ENCODE assay signal across 9 cellular contexts in the genomic region with DNA sequence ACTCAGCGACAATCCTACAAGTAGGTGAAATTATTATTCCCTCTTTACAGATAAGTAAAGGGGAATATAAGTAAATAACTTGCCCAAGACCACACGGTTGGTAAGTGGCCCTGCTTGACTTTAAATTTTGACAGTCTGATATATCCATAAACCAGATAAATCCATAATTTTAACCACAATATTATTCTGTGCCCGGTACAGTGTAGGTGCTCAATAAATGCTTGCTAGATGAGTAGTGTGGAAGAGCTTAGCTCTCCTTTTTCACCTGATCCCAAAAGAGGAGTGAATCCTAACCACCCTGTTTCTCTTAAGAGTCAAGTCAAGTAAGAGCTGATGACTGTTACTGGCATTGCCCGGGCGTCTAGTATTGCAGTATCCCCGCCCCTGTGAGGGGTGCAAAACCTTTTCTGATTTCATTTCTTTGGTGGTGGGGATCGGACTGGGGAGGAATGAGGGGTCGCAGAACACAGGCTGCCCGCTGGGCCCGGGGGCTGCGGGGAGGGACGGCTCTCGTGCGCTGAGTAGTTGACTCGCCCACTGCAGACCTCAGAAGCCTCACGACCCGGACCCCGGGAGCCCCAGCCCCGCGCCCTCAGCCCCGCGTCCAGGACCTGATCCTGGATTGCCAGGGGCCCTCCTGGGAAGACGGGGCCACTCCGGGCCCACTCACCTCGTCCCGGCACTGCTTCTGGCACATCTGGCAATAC. TPM values are rescaled to one million over a fixed set of nuclear protein-coding genes. Genes with fewer than 3 reads are reported as not detected.
DNase-seq lines count a peak whose midpoint lies in the region; ATAC-seq, FAIRE-seq and TF ChIP-seq lines count a peak whose summit lies in the region.
"Had no signal": no experiment of that assay in that cellular context is flagged by ENCODE, and none has a peak within 500 bp of the region (broad histone marks: within the 10 kb centered on the region; RNA-seq: fewer than 3 reads in every experiment).

No MANE protein-coding gene starts in this region.

- H3K27me3 ChIP-seq in A673 (replicated peaks; ENCODE audit: insufficient read depth, low read depth, low read length, poor library complexity), result no peaks in the 10 kb centered on the region
- H3K27me3 ChIP-seq in adipocyte (replicated peaks; ENCODE audit: control insufficient read depth, insufficient read depth, low read length), result no peaks in the 10 kb centered on the region
- H3K27me3 ChIP-seq in thymus (ENCODE audit: control insufficient read depth, insufficient read depth), result no peaks in the 10 kb centered on the region

- POLR2A ChIA-PET in A673 (lab: Charles Lee; ENCODE audit: low non-redundant PET), result interaction anchor here (1.1 kb wide), 1 partner anchor 31 kb away, joined by 4 read pairs; a partner anchor contains a TSS

- no peak overlapping the region for H3K27ac Mint-ChIP-seq in activated naive CD8-positive, alpha-beta T cell treated with anti-CD3 and anti-CD28 coated beads, Interleukin-2, amount 50 U/mL, for 24 hours
- H3K27ac Mint-ChIP-seq: nephron had no signal

- TSS peak; percentile 53 for BruUV-seq in A673 (replicated peaks; lab: Mats Ljungman, UMichigan)

- H3K4me3 ChIP-seq in A673 (ENCODE audit: low read depth, low read length, poor library complexity, severe bottlenecking) (peak overlapping the region; percentile 82), adipocyte (ENCODE audit: low read length) (peak overlapping the region; percentile 91), kidney (ENCODE audit: low read length in 2 of 2) (peak overlapping the region; percentile 95 to 98), thymus (ENCODE audit: low read length) (peak overlapping the region; percentile 77)

- no peaks in the 10 kb centered on the region for H3K9me3 Mint-ChIP-seq in activated naive CD8-positive, alpha-beta T cell treated with anti-CD3 and anti-CD28 coated beads, Interleukin-2, amount 50 U/mL, for 24 hours
- H3K9me3 Mint-ChIP-seq: nephron had no signal

- H3K4me1 ChIP-seq in A673 (ENCODE audit: insufficient read depth, low read length, poor library complexity, severe bottlenecking) (peaks cover 14% of the 10 kb centered on the region), adipocyte (ENCODE audit: control insufficient read depth, insufficient read depth, low read length) (peaks cover 27% of the 10 kb centered on the region), kidney (ENCODE audit: control insufficient read depth in 1 of 2, insufficient read depth in 1 of 2, low read depth in 1 of 2, low read length in 2 of 2) (peaks cover 5 to 15% of the 10 kb centered on the region in 2 donors), thymus (ENCODE audit: control insufficient read depth, insufficient read depth, low read length) (peaks cover 10% of the 10 kb centered on the region)

- FAIRE-seq in kidney (lab: Jason Lieb, UNC), result no peak

- peaks cover 19% of the 10 kb centered on the region for H3K36me3 Mint-ChIP-seq in activated naive CD8-positive, alpha-beta T cell treated with anti-CD3 and anti-CD28 coated beads, Interleukin-2, amount 50 U/mL, for 24 hours (ENCODE audit: low read depth)

- peaks cover 48% of the 10 kb centered on the region for H3K4me1 Mint-ChIP-seq in activated naive CD8-positive, alpha-beta T cell treated with anti-CD3 and anti-CD28 coated beads, Interleukin-2, amount 50 U/mL, for 24 hours

- ATAC-seq in GM19025 (IDR thresholded peaks at IDR 0.05; ENCODE audit: low read depth, unreplicated experiment), result peak; percentile 6
- ATAC-seq in HG03175 (IDR thresholded peaks at IDR 0.05; ENCODE audit: unreplicated experiment), result peak; percentile 11
- no peak for ATAC-seq in activated naive CD8-positive, alpha-beta T cell treated with anti-CD3 and anti-CD28 coated beads, Interleukin-2, amount 50 U/mL, for 24 hours

- intact Hi-C loops in A673 (cut with micrococcal nuclease; ENCODE audit: unreplicated experiment), result no loop called here
- intact Hi-C loops in kidney (cut with DNase I), result no loop called here

- H3K9ac ChIP-seq in adipocyte (ENCODE audit: low read length) (peak overlapping the region; percentile 97), kidney (ENCODE audit: low read length in 2 of 2) (peak overlapping the region; percentile 44 to 97)

- 3% methylated on average over 26 of the region's 26 CpGs for WGBS in thymus

- CTCF ChIA-PET in A673 (lab: Charles Lee), result interaction anchor here (1.0 kb wide), 1 partner anchor 31 kb away, joined by 3 read pairs; a partner anchor contains a TSS

- DNase-seq in A673 (ENCODE audit: low spot score) (peak; percentile 9), adipocyte (ENCODE audit: low read depth) (peak; percentile 57), kidney (no peak), iPS-NIHi11 (ENCODE audit: low spot score) (no peak)
- no peak for DNase-seq in activated naive CD8-positive, alpha-beta T cell treated with anti-CD3 and anti-CD28 coated beads, Interleukin-2, amount 50 U/mL, for 24 hours

- H3K36me3 ChIP-seq in A673 (ENCODE audit: insufficient read depth, low read length, poor library complexity, severe bottlenecking) (peaks cover 15% of the 10 kb centered on the region), adipocyte (ENCODE audit: control insufficient read depth, insufficient read depth, low read length, severe bottlenecking) (peaks cover 11% of the 10 kb centered on the region), kidney (ENCODE audit: control insufficient read depth in 1 of 2, insufficient read depth in 2 of 2, low read length in 2 of 2) (no peaks in the 10 kb centered on the region), thymus (ENCODE audit: control insufficient read depth, insufficient read depth) (peaks cover 7% of the 10 kb centered on the region)

- TF ChIP-seq CTCF in A673 (conservative IDR thresholded peaks at IDR 0.05; ENCODE audit: low read depth, low read length) (no peak), kidney (IDR thresholded peaks at IDR 0.05; ENCODE audit: borderline replicate concordance, extremely low read depth, insufficient read depth) (no peak)

- H3K4me3 Mint-ChIP-seq in activated naive CD8-positive, alpha-beta T cell treated with anti-CD3 and anti-CD28 coated beads, Interleukin-2, amount 50 U/mL, for 24 hours, result no peak overlapping the region
- H3K4me3 Mint-ChIP-seq: nephron had no signal

- H3K9me3 ChIP-seq in A673 (ENCODE audit: low read depth, low read length, poor library complexity, severe bottlenecking) (no peaks in the 10 kb centered on the region), adipocyte (ENCODE audit: control insufficient read depth, low read length) (no peaks in the 10 kb centered on the region), kidney (ENCODE audit: control insufficient read depth in 1 of 2, low read length in 2 of 2) (no peaks in the 10 kb centered on the region), thymus (ENCODE audit: control insufficient read depth) (no peaks in the 10 kb centered on the region)

- H3K27ac ChIP-seq in A673 (ENCODE audit: low read depth, low read length, poor library complexity, severe bottlenecking) (peak overlapping the region; percentile 87), kidney (ENCODE audit: low read depth in 2 of 2, low read length in 2 of 2) (peak overlapping the region in 1 of 2 donors; percentile 29), thymus (ENCODE audit: low read depth) (peak overlapping the region; percentile 64)

- H3K27me3 Mint-ChIP-seq in activated naive CD8-positive, alpha-beta T cell treated with anti-CD3 and anti-CD28 coated beads, Interleukin-2, amount 50 U/mL, for 24 hours, result no peaks in the 10 kb centered on the region

RNA-seq across cellular contexts. Expression of a gene that starts 0.5 kb away (rescaled TPM):
- 14.9 and 16.3 TPM in 2 replicates for total RNA-seq in A673 (2021)
- 12.9 TPM for total RNA-seq in kidney
- 10.8 TPM for polyA plus RNA-seq in kidney (ENCODE audit: insufficient read depth, low read depth, low replicate concordance)
- 28.6 TPM for polyA plus RNA-seq in thymus

RNA-seq across cellular contexts. Expression of a gene that starts 0.7 kb away (rescaled TPM):
- total RNA-seq in A673 (2021) (401 and 419 TPM in 2 replicates), kidney (269 TPM)
- polyA plus RNA-seq in kidney (ENCODE audit: insufficient read depth, low read depth, low replicate concordance) (695 TPM), thymus (257 TPM)

RNA-seq across cellular contexts. Expression of a gene that starts 31.0 kb away (rescaled TPM):
- total RNA-seq in A673 (2021), result 12.3 and 14.0 TPM in 2 replicates
- 8.7 TPM for total RNA-seq in kidney
- 4.0 TPM for polyA plus RNA-seq in kidney (ENCODE audit: insufficient read depth, low read depth, low replicate concordance)
- polyA plus RNA-seq in thymus, result 5.7 TPM

Comparison
In these comparisons a context has a peak if more than half of its experiments do, and no peak if none do; other contexts are left out.
1. DNase-seq: peak in A673 (single experiment) and adipocyte (single experiment); none in kidney (single experiment), iPS-NIHi11 (single experiment) and activated naive CD8-positive, alpha-beta T cell treated with anti-CD3 and anti-CD28 coated beads, Interleukin-2, amount 50 U/mL, for 24 hours (single experiment).
2. Peak in every context shown above with its lines, with median percentiles within 50 percentile points of each other: H3K4me3 ChIP-seq.